ENCODE assay signal across 9 cellular contexts in the genomic region with DNA sequence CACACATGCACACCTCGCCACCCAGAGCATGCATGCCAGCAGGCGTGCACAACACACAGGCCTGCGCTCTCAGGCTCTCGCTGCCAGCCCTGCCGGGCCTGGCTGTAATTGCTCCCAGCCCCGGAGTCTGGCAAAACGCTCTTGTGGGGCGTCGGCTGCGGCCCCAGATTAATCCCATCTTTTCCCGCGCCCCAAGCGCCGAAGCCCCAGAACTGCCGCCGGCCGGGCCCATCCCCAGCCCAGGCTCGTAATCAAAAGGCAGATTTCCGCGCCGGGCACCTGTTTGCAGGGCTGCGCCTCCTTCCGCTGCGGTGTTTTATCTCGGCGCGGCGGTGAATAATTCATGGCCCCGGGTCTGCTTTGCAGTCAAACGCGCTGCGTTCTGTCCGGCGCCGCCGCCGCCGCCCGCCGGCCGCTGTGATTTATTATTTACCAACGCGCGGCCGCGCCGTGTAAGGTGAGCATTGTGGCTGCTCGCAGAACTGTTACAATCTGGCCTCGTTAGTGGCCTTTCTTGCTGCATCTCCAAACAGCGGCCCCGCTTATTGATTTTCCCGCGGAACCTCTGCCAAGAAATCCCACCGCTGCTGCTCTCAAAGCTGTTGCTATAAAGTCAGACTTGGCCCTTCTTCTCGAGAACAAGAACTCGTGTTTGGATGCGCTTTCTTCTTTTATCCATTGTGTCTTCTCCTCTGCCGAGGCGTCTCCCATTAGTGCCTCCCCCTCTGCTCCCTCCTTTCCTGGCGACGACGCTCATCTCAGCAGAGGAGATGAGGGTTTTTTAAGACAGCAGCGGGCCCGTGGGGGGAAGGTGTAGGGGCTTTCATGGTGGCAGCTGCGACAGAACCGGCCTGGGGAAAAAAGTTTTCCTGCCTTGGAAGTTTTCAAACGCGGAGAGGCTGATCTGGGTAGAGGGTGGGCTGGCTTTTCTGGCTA.
A peak's percentile ranks its signal among the peaks of the same experiment; 100 is the strongest.
DNase-seq lines count a peak whose midpoint lies in the region; ATAC-seq and TF ChIP-seq lines count a peak whose summit lies in the region.
"Had no signal": no experiment of that assay in that cellular context is flagged by ENCODE, and none has a peak within 500 bp of the region (broad histone marks: within the 10 kb centered on the region; RNA-seq: fewer than 3 reads in every experiment).

No MANE protein-coding gene starts in this region.

- H3K9me3 ChIP-seq in ES-I3 (ENCODE audit: control insufficient read depth, insufficient read depth, low read length) = no peaks in the 10 kb centered on the region
- H3K9me3 ChIP-seq in fibroblast of lung (ENCODE audit: control insufficient read depth, insufficient read depth, low read depth, low read length) = no peaks in the 10 kb centered on the region
- H3K9me3 ChIP-seq in parathyroid adenoma (ENCODE audit: control insufficient read depth, low read length) = no peaks in the 10 kb centered on the region

- peak overlapping the region; percentile 63 for H3K4me2 ChIP-seq in fibroblast of lung (ENCODE audit: extremely low read depth, insufficient read depth, low read length)
- peak overlapping the region; percentile 44 for H3K4me2 ChIP-seq in parathyroid adenoma (ENCODE audit: low read length)

- H2AFZ ChIP-seq in fibroblast of lung (ENCODE audit: low read length) = no peak overlapping the region
- H2AFZ ChIP-seq in parathyroid adenoma = peak overlapping the region; percentile 53

- H3K27me3 ChIP-seq in fibroblast of lung (ENCODE audit: control insufficient read depth, insufficient read depth, low read length) = peaks cover 5% of the 10 kb centered on the region
- no peaks in the 10 kb centered on the region for H3K27me3 ChIP-seq in parathyroid adenoma (ENCODE audit: control insufficient read depth, insufficient read depth, low read length)

- H3K79me2 ChIP-seq in fibroblast of lung (ENCODE audit: control insufficient read depth, insufficient read depth, low read length) = no peaks in the 10 kb centered on the region
- no peaks in the 10 kb centered on the region for H3K79me2 ChIP-seq in parathyroid adenoma

- H3K4me3 ChIP-seq in fibroblast of lung (replicated peaks in 1 of 4; ENCODE audit: control extremely low read depth in 1 of 4, insufficient read depth in 1 of 4, low read depth in 3 of 4, low read length in 4 of 4) (peak overlapping the region in 1 of 4 experiments; percentile 22), parathyroid adenoma (ENCODE audit: low read depth, low read length) (peak overlapping the region; percentile 4)

- peaks cover 2% of the 10 kb centered on the region; the same call in 1 of the 2 replicates for H3K4me1 ChIP-seq in ES-I3 (ENCODE audit: insufficient read depth, low read length)
- H3K4me1 ChIP-seq in fibroblast of lung (ENCODE audit: control insufficient read depth, extremely low read depth, insufficient read depth, low read length) = no peaks in the 10 kb centered on the region
- no peaks in the 10 kb centered on the region for H3K4me1 ChIP-seq in parathyroid adenoma

- no peak overlapping the region for H3K27ac ChIP-seq in fibroblast of lung (ENCODE audit: insufficient read depth, low read length)
- no peak overlapping the region for H3K27ac ChIP-seq in parathyroid adenoma

- H4K20me1 ChIP-seq in fibroblast of lung (ENCODE audit: control insufficient read depth, extremely low read depth, insufficient read depth, low read length) = no peaks in the 10 kb centered on the region

- TF ChIP-seq CTCF in fibroblast of lung (conservative IDR thresholded peaks at IDR 0.05 in 1 of 2, IDR thresholded peaks at IDR 0.05 in 1 of 2; ENCODE audit: low read depth in 1 of 2, low read length in 2 of 2) (no peak), parathyroid adenoma (IDR thresholded peaks at IDR 0.05) (no peak)

- ATAC-seq in GM21723 (IDR thresholded peaks at IDR 0.05; ENCODE audit: unreplicated experiment) = no peak
- ATAC-seq in GM21515 (IDR thresholded peaks at IDR 0.05; ENCODE audit: unreplicated experiment) = no peak
- ATAC-seq: HCT116 had no signal

- DNase-seq in NCI-H510A treated with DMSO at 0.1 percent for 48 hours (lab: John Stamatoyannopoulos, UW) = peak; percentile 16
- peak in 1 of 2 donors; percentile 2 for DNase-seq in fibroblast of lung (ENCODE audit: low read depth in 2 of 2)
- DNase-seq in cortex of kidney (lab: John Stamatoyannopoulos, UW) = no peak
- no peak for DNase-seq in activated CD4-positive, alpha-beta T cell treated with anti-CD3 and anti-CD28 coated beads, Interleukin-2, amount 50 U/mL, for 1 hour

- H3K9ac ChIP-seq in ES-I3 (ENCODE audit: low read depth, low read length) (peak overlapping the region; percentile 70), fibroblast of lung (ENCODE audit: insufficient read depth, low read length) (no peak overlapping the region), parathyroid adenoma (no peak overlapping the region)

- no peaks in the 10 kb centered on the region for H3K36me3 ChIP-seq in ES-I3 (ENCODE audit: insufficient read depth, low read length)
- H3K36me3 ChIP-seq in fibroblast of lung (ENCODE audit: control insufficient read depth, insufficient read depth, low read length) = no peaks in the 10 kb centered on the region
- no peaks in the 10 kb centered on the region for H3K36me3 ChIP-seq in parathyroid adenoma (ENCODE audit: control insufficient read depth, insufficient read depth, low read length)
